Comparison of ENCODE assay signal across 8 cellular contexts in the genomic region with DNA sequence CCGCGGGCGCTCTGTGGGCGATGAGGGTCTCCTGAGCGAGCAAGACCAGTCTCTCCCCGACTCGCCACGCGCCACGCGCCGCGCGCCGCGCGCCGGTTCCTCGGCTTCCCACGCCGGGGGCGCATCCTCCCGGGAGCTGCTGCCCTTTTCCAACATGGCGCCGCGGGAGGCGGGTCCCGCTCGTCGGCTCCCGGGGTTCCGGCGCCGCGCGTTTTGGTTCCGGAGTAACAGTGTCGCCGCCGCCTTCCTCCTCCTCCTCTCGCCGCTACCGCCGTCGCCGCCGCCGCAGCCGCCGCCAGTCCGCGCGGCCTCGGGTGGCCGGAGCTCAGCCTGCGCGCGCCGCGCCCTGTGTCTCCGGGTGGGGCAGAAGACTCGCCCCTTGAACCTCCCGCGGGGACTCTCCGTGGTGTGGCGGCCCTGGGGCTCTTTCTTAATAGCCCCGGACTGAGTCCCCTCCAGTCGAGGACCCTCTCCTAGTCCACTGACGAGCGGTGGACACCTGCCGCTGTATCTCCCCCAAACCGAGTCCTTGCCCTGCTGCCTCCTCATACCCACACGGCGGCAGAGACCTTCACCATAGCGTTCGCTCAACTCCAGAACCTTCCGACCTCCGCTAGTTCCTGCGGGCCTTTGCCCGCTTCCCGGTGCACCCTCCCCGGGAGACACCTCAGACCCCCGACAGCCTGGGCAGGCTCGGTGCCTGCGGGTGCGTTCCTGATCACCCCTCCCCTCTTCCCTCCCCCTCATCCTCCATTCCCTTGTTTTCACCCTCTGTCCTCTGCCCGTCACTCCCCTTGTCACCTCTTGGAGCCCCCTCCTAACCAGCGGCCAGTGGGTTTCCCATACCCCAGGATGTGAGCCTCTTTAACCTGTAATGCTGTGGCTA. TPM values are rescaled to one million over a fixed set of nuclear protein-coding genes. Genes with fewer than 3 reads are reported as not detected.
A peak's percentile ranks its signal among the peaks of the same experiment; 100 is the strongest.
DNase-seq lines count a peak whose midpoint lies in the region; ATAC-seq, FAIRE-seq and TF ChIP-seq lines count a peak whose summit lies in the region.

Gene MAP2K5, plus strand, starts transcription at position 242 of the 886 bp plus-strand sequence. Its CDS starts 633 bp downstream, at position 875.

- 3% methylated on average over 41 of the region's 88 CpGs for WGBS in A549 (ENCODE audit: missing lambda C conversion rate)

- no peak; a peak in 1 of 5 replicates for TF ChIP-seq RAD21 in A549 (conservative IDR thresholded peaks at IDR 0.05 in 1 of 2, IDR thresholded peaks at IDR 0.05 in 1 of 2)

- POLR2A ChIA-PET in A549 (lab: Yijun Ruan, JAX) = interaction anchor here (0.7 to 1.2 kb wide), 6 partner anchors 10 to 243 kb away, joined by 3 to 21 read pairs (median 3); partner anchors contain the start of gene C15orf61

- peak within 1 kb of the TSS; percentile 56 for H3K4me3 ChIP-seq in A549

- TF ChIP-seq POLR2A in A549 (IDR thresholded peaks at IDR 0.05; ENCODE audit: low read length) = peak; percentile 85

- FAIRE-seq in A549 (lab: Jason Lieb, UNC) = no peak

- H3K4me2 ChIP-seq in A549 = peak within 1 kb of the TSS; percentile 91

- peaks cover 14% of the 10 kb centered on the region for H3K4me1 ChIP-seq in A549

- H3K36me3 Mint-ChIP-seq in activated T-helper 17 cell treated with anti-CD3 and anti-CD28 coated beads, Interleukin-2, amount 50 U/mL, for 72 hours (ENCODE audit: low read depth) = peaks cover under 1% of the 10 kb centered on the region
- H3K36me3 Mint-ChIP-seq in natural killer cell treated with Interleukin-12 subunit alpha and Interleukin-12 subunit beta and Interleukin-15 and Interleukin-18, amount 100 ng/mL, for 72 hours = no peaks in the 10 kb centered on the region

- H3K9me3 ChIP-seq in A549 = no peaks in the 10 kb centered on the region

- TF ChIP-seq CTCF in A549 (IDR thresholded peaks at IDR 0.05) = no peak

- H3K27ac ChIP-seq in A549 = peak within 1 kb of the TSS; percentile 73 to 91

- H3K9me3 Mint-ChIP-seq in activated T-helper 17 cell treated with anti-CD3 and anti-CD28 coated beads, Interleukin-2, amount 50 U/mL, for 72 hours = no peaks in the 10 kb centered on the region
- no peaks in the 10 kb centered on the region for H3K9me3 Mint-ChIP-seq in natural killer cell treated with Interleukin-12 subunit alpha and Interleukin-12 subunit beta and Interleukin-15 and Interleukin-18, amount 100 ng/mL, for 72 hours

- CTCF ChIA-PET in A549 (lab: Yijun Ruan, JAX) = interaction anchor here (1.2 to 1.3 kb wide), 2 partner anchors 17 to 86 kb away, joined by 3 to 6 read pairs; no protein-coding TSS in a partner anchor

- H3K27ac Mint-ChIP-seq in activated T-helper 17 cell treated with anti-CD3 and anti-CD28 coated beads, Interleukin-2, amount 50 U/mL, for 72 hours = peak within 1 kb of the TSS; percentile 91
- H3K27ac Mint-ChIP-seq in natural killer cell treated with Interleukin-12 subunit alpha and Interleukin-12 subunit beta and Interleukin-15 and Interleukin-18, amount 100 ng/mL, for 72 hours = peak within 1 kb of the TSS; percentile 95 to 96

- DNase-seq in A549 (ENCODE audit: low read depth in 1 of 2, low spot score in 1 of 2) (peak; percentile 74 to 77), HuH-7 (ENCODE audit: low spot score) (peak; percentile 76), RPMI8226 (peak; percentile 89), fibroblast of peridontal ligament (ENCODE audit: extremely low read depth) (peak; percentile 65)
- peak; percentile 88 for DNase-seq in natural killer cell treated with Interleukin-12 subunit alpha and Interleukin-12 subunit beta and Interleukin-15 and Interleukin-18, amount 100 ng/mL, for 72 hours (ENCODE audit: low spot score)
- DNase-seq in stimulated activated naive CD4-positive, alpha-beta T cell (lab: John Stamatoyannopoulos, UW) = peak; percentile 65 to 77 (median 74)

- no peak for TF ChIP-seq EP300 in A549 (IDR thresholded peaks at IDR 0.05)

- peaks cover 19% of the 10 kb centered on the region for H3K4me1 Mint-ChIP-seq in activated T-helper 17 cell treated with anti-CD3 and anti-CD28 coated beads, Interleukin-2, amount 50 U/mL, for 72 hours
- peaks cover 29 to 46% of the 10 kb centered on the region in 2 donors for H3K4me1 Mint-ChIP-seq in natural killer cell treated with Interleukin-12 subunit alpha and Interleukin-12 subunit beta and Interleukin-15 and Interleukin-18, amount 100 ng/mL, for 72 hours (ENCODE audit: low read depth in 2 of 2)

- no peaks in the 10 kb centered on the region for H3K27me3 Mint-ChIP-seq in activated T-helper 17 cell treated with anti-CD3 and anti-CD28 coated beads, Interleukin-2, amount 50 U/mL, for 72 hours
- H3K27me3 Mint-ChIP-seq in natural killer cell treated with Interleukin-12 subunit alpha and Interleukin-12 subunit beta and Interleukin-15 and Interleukin-18, amount 100 ng/mL, for 72 hours = no peaks in the 10 kb centered on the region

- peak; percentile 90 to 94 for ATAC-seq in A549
- peak; percentile 58 for ATAC-seq in GM18907 (IDR thresholded peaks at IDR 0.05; ENCODE audit: unreplicated experiment)
- peak; percentile 80 for ATAC-seq in activated T-helper 17 cell treated with anti-CD3 and anti-CD28 coated beads, Interleukin-2, amount 50 U/mL, for 72 hours (replicated peaks)
- peak; percentile 81 to 91 for ATAC-seq in natural killer cell treated with Interleukin-12 subunit alpha and Interleukin-12 subunit beta and Interleukin-15 and Interleukin-18, amount 100 ng/mL, for 72 hours

- peak within 1 kb of the TSS; percentile 97 for H3K4me3 Mint-ChIP-seq in activated T-helper 17 cell treated with anti-CD3 and anti-CD28 coated beads, Interleukin-2, amount 50 U/mL, for 72 hours
- peak within 1 kb of the TSS; percentile 98 for H3K4me3 Mint-ChIP-seq in natural killer cell treated with Interleukin-12 subunit alpha and Interleukin-12 subunit beta and Interleukin-15 and Interleukin-18, amount 100 ng/mL, for 72 hours

TF ChIP-seq in A549, 52 proteins besides CTCF, POLR2A, EP300 and RAD21:
- TF ChIP-seq, protein P1, sequence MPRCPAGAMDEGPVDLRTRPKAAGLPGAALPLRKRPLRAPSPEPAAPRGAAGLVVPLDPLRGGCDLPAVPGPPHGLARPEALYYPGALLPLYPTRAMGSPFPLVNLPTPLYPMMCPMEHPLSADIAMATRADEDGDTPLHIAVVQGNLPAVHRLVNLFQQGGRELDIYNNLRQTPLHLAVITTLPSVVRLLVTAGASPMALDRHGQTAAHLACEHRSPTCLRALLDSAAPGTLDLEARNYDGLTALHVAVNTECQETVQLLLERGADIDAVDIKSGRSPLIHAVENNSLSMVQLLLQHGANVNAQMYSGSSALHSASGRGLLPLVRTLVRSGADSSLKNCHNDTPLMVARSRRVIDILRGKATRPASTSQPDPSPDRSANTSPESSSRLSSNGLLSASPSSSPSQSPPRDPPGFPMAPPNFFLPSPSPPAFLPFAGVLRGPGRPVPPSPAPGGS (IDR thresholded peaks at IDR 0.05) = peak; percentile 91; the same call in 2 of the 3 replicates
- TF ChIP-seq ZC3H11A (IDR thresholded peaks at IDR 0.05) (0 out of 2 replicates have a peak, but pooled peaks have one; percentile 1), GATA3 (IDR thresholded peaks at IDR 0.05; ENCODE audit: borderline replicate concordance) (no peak), MYC (IDR thresholded peaks at IDR 0.05; ENCODE audit: borderline replicate concordance, low read length) (0 out of 2 replicates have a peak, but pooled peaks have one; percentile 27), PHF8 (IDR thresholded peaks at IDR 0.05; ENCODE audit: borderline replicate concordance, low read depth) (peak; percentile 53), KDM5A (IDR thresholded peaks at IDR 0.05) (peak; percentile 27; the same call in 1 of the 2 replicates), HDAC2 (IDR thresholded peaks at IDR 0.05) (no peak), JUN (IDR thresholded peaks at IDR 0.05) (peak; percentile 89 to 94)
- TF ChIP-seq, protein P2, sequence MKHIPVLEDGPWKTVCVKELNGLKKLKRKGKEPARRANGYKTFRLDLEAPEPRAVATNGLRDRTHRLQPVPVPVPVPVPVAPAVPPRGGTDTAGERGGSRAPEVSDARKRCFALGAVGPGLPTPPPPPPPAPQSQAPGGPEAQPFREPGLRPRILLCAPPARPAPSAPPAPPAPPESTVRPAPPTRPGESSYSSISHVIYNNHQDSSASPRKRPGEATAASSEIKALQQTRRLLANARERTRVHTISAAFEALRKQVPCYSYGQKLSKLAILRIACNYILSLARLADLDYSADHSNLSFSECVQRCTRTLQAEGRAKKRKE (CRISPR knock-in tag; IDR thresholded peaks at IDR 0.05; ENCODE audit: low read depth) = no peak
- TF ChIP-seq, protein P3, sequence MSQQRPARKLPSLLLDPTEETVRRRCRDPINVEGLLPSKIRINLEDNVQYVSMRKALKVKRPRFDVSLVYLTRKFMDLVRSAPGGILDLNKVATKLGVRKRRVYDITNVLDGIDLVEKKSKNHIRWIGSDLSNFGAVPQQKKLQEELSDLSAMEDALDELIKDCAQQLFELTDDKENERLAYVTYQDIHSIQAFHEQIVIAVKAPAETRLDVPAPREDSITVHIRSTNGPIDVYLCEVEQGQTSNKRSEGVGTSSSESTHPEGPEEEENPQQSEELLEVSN (IDR thresholded peaks at IDR 0.05; ENCODE audit: borderline replicate concordance, low read depth) = 0 out of 2 replicates have a peak, but pooled peaks have one; percentile 40
- TF ChIP-seq, protein P4, sequence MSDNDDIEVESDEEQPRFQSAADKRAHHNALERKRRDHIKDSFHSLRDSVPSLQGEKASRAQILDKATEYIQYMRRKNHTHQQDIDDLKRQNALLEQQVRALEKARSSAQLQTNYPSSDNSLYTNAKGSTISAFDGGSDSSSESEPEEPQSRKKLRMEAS (IDR thresholded peaks at IDR 0.05) = peak; percentile 92
TF ChIP-seq in A549: peak in this region for 8.

RNA-seq across cellular contexts. Expression of gene MAP2K5, which starts in this region (rescaled TPM):
- polyA plus RNA-seq in A549 (2011; rRNA removed) = 7.8 and 9.2 TPM in 2 replicates
- 5.7 and 7.8 TPM in 2 replicates for polyA plus RNA-seq in A549 (2012; cell fraction: cytosol; rRNA removed)
- polyA plus RNA-seq in A549 (2012; cell fraction: nucleus; rRNA removed) = 7.8 and 8.1 TPM in 2 replicates
- 10.2 to 12.2 TPM (median 11.0 TPM) in 3 replicates for polyA plus RNA-seq in A549 (2017; fragmentation: RNase III; extraction: RNeasy Plus Mini Kit Qiagen cat#74134 plus additional on column Dnase treatment)
- 11.4 and 13.8 TPM in 2 replicates for polyA minus RNA-seq in A549 (2011; rRNA and poly(A)+ RNA removed)
- total RNA-seq in activated T-helper 17 cell treated with anti-CD3 and anti-CD28 coated beads, Interleukin-2, amount 50 U/mL, for 72 hours = 10 to 100 TPM; 16.1 to 17.9 TPM
- 10 to 100 TPM; 14.5 to 24.7 TPM for total RNA-seq in natural killer cell treated with Interleukin-12 subunit alpha and Interleukin-12 subunit beta and Interleukin-15 and Interleukin-18, amount 100 ng/mL, for 72 hours

Comparison
In these comparisons a context has a peak if more than half of its experiments do, and no peak if none do; other contexts are left out.
1. Peak in every context shown above with its lines: DNase-seq, ATAC-seq, H3K4me3 ChIP-seq and H3K27ac ChIP-seq.